Comparison of ENCODE assay signal across 9 cellular contexts in genomic region chr9:114348906-114349482, GRCh38. TPM values are rescaled to one million over a fixed set of nuclear protein-coding genes. Genes with fewer than 3 reads are reported as not detected.
DNase-seq lines count a peak whose midpoint lies in the region; ATAC-seq and TF ChIP-seq lines count a peak whose summit lies in the region.
"Had no signal": no experiment of that assay in that cellular context is flagged by ENCODE, and none has a peak within 500 bp of the region (broad histone marks: within the 10 kb centered on the region; RNA-seq: fewer than 3 reads in every experiment).

No MANE protein-coding gene starts in this region.

- DNase-seq in NCI-H2107 treated with DMSO at 0.1 percent for 48 hours (lab: John Stamatoyannopoulos, UW; ENCODE audit: unreplicated experiment) (peak; percentile 32), NCI-H2107 (lab: John Stamatoyannopoulos, UW) (no peak), NCI-H2227 treated with DMSO at 0.1 percent for 48 hours (lab: John Stamatoyannopoulos, UW) (peak; percentile 19), epidermal melanocyte (ENCODE audit: insufficient read length, low spot score) (peak; percentile 82), nephron progenitor cell (peak; percentile 58), substantia nigra (lab: John Stamatoyannopoulos, UW) (peak in 28 of 49 donors; percentile 16 to 77 (median 48))
- peak; percentile 78 for DNase-seq in activated CD8-positive, alpha-beta T cell treated with anti-CD3 and anti-CD28 coated beads, Interleukin-2, amount 10 ng/mL, durations not matched to agents 7 days and 5 days

- H3K36me3 Mint-ChIP-seq in activated CD8-positive, alpha-beta T cell treated with anti-CD3 and anti-CD28 coated beads, Interleukin-2, amount 10 ng/mL, durations not matched to agents 7 days and 5 days (ENCODE audit: low read depth) = peaks cover 85% of the 10 kb centered on the region
- H3K36me3 Mint-ChIP-seq in nephron progenitor cell (ENCODE audit: low read depth) = peaks cover 58% of the 10 kb centered on the region

- peak overlapping the region; percentile 92 for H3K27ac Mint-ChIP-seq in activated CD8-positive, alpha-beta T cell treated with anti-CD3 and anti-CD28 coated beads, Interleukin-2, amount 10 ng/mL, durations not matched to agents 7 days and 5 days
- H3K27ac Mint-ChIP-seq in nephron progenitor cell = peak overlapping the region; percentile 93

- ATAC-seq in HG02870 (IDR thresholded peaks at IDR 0.05; ENCODE audit: unreplicated experiment) = peak; percentile 89
- peak; percentile 75 for ATAC-seq in activated CD8-positive, alpha-beta T cell treated with anti-CD3 and anti-CD28 coated beads, Interleukin-2, amount 10 ng/mL, durations not matched to agents 7 days and 5 days

- peak overlapping the region; percentile 16 for H3K4me3 Mint-ChIP-seq in activated CD8-positive, alpha-beta T cell treated with anti-CD3 and anti-CD28 coated beads, Interleukin-2, amount 10 ng/mL, durations not matched to agents 7 days and 5 days
- H3K4me3 Mint-ChIP-seq in nephron progenitor cell = peak overlapping the region; percentile 20

- no peak for TF ChIP-seq CTCF in nephron progenitor cell (IDR thresholded peaks at IDR 0.05)

- H3K27ac ChIP-seq in substantia nigra (ENCODE audit: low read depth, low read length, poor library complexity, severe bottlenecking) = peak overlapping the region; percentile 83
- H3K27ac ChIP-seq: C4-2B had no signal

- CTCF ChIA-PET in activated CD8-positive, alpha-beta T cell treated with anti-CD3 and anti-CD28 coated beads, Interleukin-2, amount 10 ng/mL, durations not matched to agents 7 days and 5 days (lab: Charles Lee) = interaction anchor here (0.9 to 6.5 kb wide), 4 partner anchors 14 to 39 kb away, joined by 3 to 42 read pairs (median 3); partner anchors contain the start of gene AKNA

- no peaks in the 10 kb centered on the region for H3K27me3 Mint-ChIP-seq in activated CD8-positive, alpha-beta T cell treated with anti-CD3 and anti-CD28 coated beads, Interleukin-2, amount 10 ng/mL, durations not matched to agents 7 days and 5 days (ENCODE audit: low read depth)
- no peaks in the 10 kb centered on the region for H3K27me3 Mint-ChIP-seq in nephron progenitor cell (ENCODE audit: low read depth, poor library complexity)

- POLR2A ChIA-PET in activated CD8-positive, alpha-beta T cell treated with anti-CD3 and anti-CD28 coated beads, Interleukin-2, amount 10 ng/mL, durations not matched to agents 7 days and 5 days (lab: Charles Lee) = interaction anchor here (1.0 to 1.4 kb wide), 3 partner anchors 11 to 19 kb away, joined by 3 to 4 read pairs (median 3); no protein-coding TSS in a partner anchor

- peaks cover 69% of the 10 kb centered on the region for H3K4me1 Mint-ChIP-seq in activated CD8-positive, alpha-beta T cell treated with anti-CD3 and anti-CD28 coated beads, Interleukin-2, amount 10 ng/mL, durations not matched to agents 7 days and 5 days (ENCODE audit: low read depth)
- peaks cover 28% of the 10 kb centered on the region for H3K4me1 Mint-ChIP-seq in nephron progenitor cell

- no peaks in the 10 kb centered on the region for H3K9me3 Mint-ChIP-seq in activated CD8-positive, alpha-beta T cell treated with anti-CD3 and anti-CD28 coated beads, Interleukin-2, amount 10 ng/mL, durations not matched to agents 7 days and 5 days (ENCODE audit: insufficient read depth)
- H3K9me3 Mint-ChIP-seq in nephron progenitor cell = no peaks in the 10 kb centered on the region

RNA-seq across cellular contexts. Expression of gene ORM2, which starts 19.3 kb away (rescaled TPM):
- not detected for total RNA-seq in activated CD8-positive, alpha-beta T cell treated with anti-CD3 and anti-CD28 coated beads, Interleukin-2, amount 10 ng/mL, durations not matched to agents 7 days and 5 days

RNA-seq across cellular contexts. Expression of gene ORM1, which starts 26.1 kb away (rescaled TPM):
- total RNA-seq in activated CD8-positive, alpha-beta T cell treated with anti-CD3 and anti-CD28 coated beads, Interleukin-2, amount 10 ng/mL, durations not matched to agents 7 days and 5 days = not detected

RNA-seq across cellular contexts. Expression of gene AKNA, which starts 38.8 kb away (rescaled TPM):
- 100 to 1,000 TPM; 413 to 430 TPM for total RNA-seq in activated CD8-positive, alpha-beta T cell treated with anti-CD3 and anti-CD28 coated beads, Interleukin-2, amount 10 ng/mL, durations not matched to agents 7 days and 5 days
